Comparison of ENCODE assay signal across 8 cellular contexts in the genomic region with DNA sequence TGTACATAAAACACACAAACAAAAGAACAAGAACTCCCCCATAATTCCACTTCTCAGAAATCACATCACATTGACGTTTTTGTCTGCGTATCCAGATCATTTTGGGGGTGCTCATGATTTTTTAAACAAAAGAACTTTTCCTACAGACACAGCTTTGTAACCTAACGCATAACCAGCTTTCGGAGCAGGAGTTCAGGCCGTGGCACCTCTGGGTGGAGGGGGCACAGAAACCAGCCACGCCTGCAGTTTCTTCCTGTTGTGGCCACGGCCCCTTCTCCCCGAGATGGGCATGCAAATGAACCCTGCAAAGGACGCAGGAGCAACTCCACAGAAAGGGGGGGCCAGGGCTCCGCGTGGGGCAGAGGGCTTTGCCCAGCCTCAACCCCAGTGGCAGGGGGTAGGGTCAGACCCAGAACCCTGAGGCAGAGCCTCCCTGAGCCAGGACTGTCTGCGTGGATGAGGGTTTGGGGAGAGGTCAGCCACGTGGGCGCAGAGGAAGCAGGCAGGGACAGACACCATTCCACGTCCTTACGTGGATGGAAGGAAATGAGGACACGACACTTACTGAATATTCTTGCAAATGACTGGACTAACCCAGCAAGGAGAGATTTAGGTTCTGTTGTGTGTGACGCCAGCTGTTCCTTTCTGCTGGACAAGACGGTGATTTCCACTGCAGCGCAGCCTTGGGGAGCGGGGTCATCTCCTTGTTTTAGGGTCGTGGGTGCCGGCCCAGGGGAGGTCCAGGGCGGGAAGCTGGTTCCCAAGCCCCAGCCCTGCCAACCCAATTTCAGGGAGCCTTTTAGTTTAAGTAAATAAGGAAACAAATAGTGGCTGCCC.
DNase-seq lines count a peak whose midpoint lies in the region; ATAC-seq, FAIRE-seq and TF ChIP-seq lines count a peak whose summit lies in the region.

No MANE protein-coding gene starts in this region.

- intact Hi-C loops in posterior vena cava (cut with DNase I): loop anchor here (2.0 to 5.0 kb wide), 3 partner anchors 34 to 59 kb away; no protein-coding TSS in a partner anchor

- H3K27ac ChIP-seq in SK-N-SH (ENCODE audit: low read depth in 2 of 2, low read length in 1 of 2) (peak overlapping the region; percentile 71 to 100), OCI-LY1 (ENCODE audit: low read depth, low read length, poor library complexity, severe bottlenecking) (peak overlapping the region; percentile 81)

- no peak for DNase-seq in SK-N-SH
- DNase-seq in central memory CD4-positive, alpha-beta T cell: peak; percentile 44
- DNase-seq in posterior vena cava (ENCODE audit: low spot score): peak; percentile 81
- DNase-seq in NOMO-1 treated with dmso at 0.1 percent for 144 hours (lab: John Stamatoyannopoulos, UW; ENCODE audit: unreplicated experiment): no peak
- no peak for DNase-seq in NCI-H226
- DNase-seq in D721Med (ENCODE audit: insufficient read length, low spot score): no peak

- H3F3A ChIP-seq in SK-N-SH (replicated peaks; ENCODE audit: insufficient read depth) (peaks cover 68% of the 10 kb centered on the region), OCI-LY1 (ENCODE audit: insufficient read depth, low read length) (no peaks in the 10 kb centered on the region)

- no peak overlapping the region for H3K4me3 ChIP-seq in SK-N-SH (ENCODE audit: low read depth in 2 of 2, low read length in 1 of 2)
- peak overlapping the region; percentile 1 for H3K4me3 ChIP-seq in OCI-LY1 (ENCODE audit: low read depth, low read length, poor library complexity, severe bottlenecking)

- peaks cover 39 to 46% of the 10 kb centered on the region in 2 experiments for H3K4me1 ChIP-seq in SK-N-SH (ENCODE audit: control insufficient read depth in 1 of 2, insufficient read depth in 2 of 2, low read depth in 1 of 2, low read length in 1 of 2)
- H3K4me1 ChIP-seq in OCI-LY1 (ENCODE audit: insufficient read depth, low read length, severe bottlenecking): peaks cover 52% of the 10 kb centered on the region

- CTCF ChIA-PET in SK-N-SH (lab: Yijun Ruan, JAX): interaction anchor here (1.1 kb wide), 1 partner anchor 43 kb away, joined by 3 read pairs; no protein-coding TSS in a partner anchor

- H3K9ac ChIP-seq in SK-N-SH: peak overlapping the region; percentile 17; the same call in 1 of the 2 replicates
- peak overlapping the region; percentile 25; the same call in 1 of the 2 replicates for H3K9ac ChIP-seq in OCI-LY1 (ENCODE audit: low read length)

- TF ChIP-seq EP300 in SK-N-SH (IDR thresholded peaks at IDR 0.05; ENCODE audit: borderline replicate concordance in 1 of 2, low read depth in 1 of 2, low read length in 1 of 2): no peak

- H3K27me3 ChIP-seq in SK-N-SH (ENCODE audit: insufficient read depth) (no peaks in the 10 kb centered on the region), OCI-LY1 (ENCODE audit: insufficient read depth, low read length) (no peaks in the 10 kb centered on the region)

- peaks cover 8 to 15% of the 10 kb centered on the region in 2 experiments for H3K36me3 ChIP-seq in SK-N-SH (replicated peaks in 1 of 2; ENCODE audit: control insufficient read depth in 1 of 2, insufficient read depth in 2 of 2, low read length in 1 of 2)
- no peaks in the 10 kb centered on the region for H3K36me3 ChIP-seq in OCI-LY1 (ENCODE audit: insufficient read depth, low read length)

- H3K4me2 ChIP-seq in SK-N-SH (peak overlapping the region; percentile 54; the same call in 1 of the 2 replicates), OCI-LY1 (ENCODE audit: low read length) (peak overlapping the region; percentile 61; the same call in 1 of the 2 replicates)

- no peaks in the 10 kb centered on the region for H4K20me1 ChIP-seq in SK-N-SH (ENCODE audit: insufficient read depth)
- no peaks in the 10 kb centered on the region for H4K20me1 ChIP-seq in OCI-LY1 (ENCODE audit: insufficient read depth, low read length)

- no peak for TF ChIP-seq RAD21 in SK-N-SH (IDR thresholded peaks at IDR 0.05; ENCODE audit: low read length)

- no peak for ATAC-seq in SK-N-SH treated with all-trans-retinoic acid at 6 μM for 48 hours

- 91% methylated on average over 22 of the region's 24 CpGs for WGBS in SK-N-SH (ENCODE audit: low lambda C conversion rate)

- POLR2A ChIA-PET in SK-N-SH (lab: Yijun Ruan, JAX): no interaction called here

- H3K9me2 ChIP-seq in SK-N-SH (no peaks in the 10 kb centered on the region), OCI-LY1 (ENCODE audit: low read depth, low read length) (no peaks in the 10 kb centered on the region)

- H3K79me2 ChIP-seq in SK-N-SH (ENCODE audit: insufficient read depth) (peaks cover 68% of the 10 kb centered on the region), OCI-LY1 (ENCODE audit: insufficient read depth, low read length) (no peaks in the 10 kb centered on the region)

- TF ChIP-seq CTCF in SK-N-SH (IDR thresholded peaks at IDR 0.05) (no peak), OCI-LY1 (IDR thresholded peaks at IDR 0.05; ENCODE audit: low read length) (no peak), D721Med (IDR thresholded peaks at IDR 0.05; ENCODE audit: insufficient read depth, missing control alignments) (no peak)

- no peak overlapping the region for H2AFZ ChIP-seq in SK-N-SH (ENCODE audit: low read depth)
- no peak overlapping the region for H2AFZ ChIP-seq in OCI-LY1 (ENCODE audit: low read length)

- H3K9me3 ChIP-seq in SK-N-SH (no peaks in the 10 kb centered on the region), OCI-LY1 (ENCODE audit: low read length) (no peaks in the 10 kb centered on the region)

- FAIRE-seq in D721Med (lab: Jason Lieb, UNC): no peak

TF ChIP-seq in SK-N-SH, 30 proteins besides CTCF, POLR2A, EP300 and RAD21 (continues in another document):
- TF ChIP-seq TEAD4 (IDR thresholded peaks at IDR 0.05; ENCODE audit: borderline replicate concordance, insufficient read depth) (no peak), ELF1 (IDR thresholded peaks at IDR 0.05) (no peak), NFIC (IDR thresholded peaks at IDR 0.05; ENCODE audit: borderline replicate concordance) (no peak), NRF1 (IDR thresholded peaks at IDR 0.05; ENCODE audit: low read depth, low read length) (no peak), RXRA (IDR thresholded peaks at IDR 0.05; ENCODE audit: borderline replicate concordance, low read depth) (no peak), SMC3 (IDR thresholded peaks at IDR 0.05; ENCODE audit: low read depth, low read length) (no peak)
- TF ChIP-seq, protein P1, sequence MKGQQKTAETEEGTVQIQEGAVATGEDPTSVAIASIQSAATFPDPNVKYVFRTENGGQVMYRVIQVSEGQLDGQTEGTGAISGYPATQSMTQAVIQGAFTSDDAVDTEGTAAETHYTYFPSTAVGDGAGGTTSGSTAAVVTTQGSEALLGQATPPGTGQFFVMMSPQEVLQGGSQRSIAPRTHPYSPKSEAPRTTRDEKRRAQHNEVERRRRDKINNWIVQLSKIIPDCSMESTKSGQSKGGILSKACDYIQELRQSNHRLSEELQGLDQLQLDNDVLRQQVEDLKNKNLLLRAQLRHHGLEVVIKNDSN (IDR thresholded peaks at IDR 0.05; ENCODE audit: borderline replicate concordance, low read depth): no peak
- TF ChIP-seq, protein P2, sequence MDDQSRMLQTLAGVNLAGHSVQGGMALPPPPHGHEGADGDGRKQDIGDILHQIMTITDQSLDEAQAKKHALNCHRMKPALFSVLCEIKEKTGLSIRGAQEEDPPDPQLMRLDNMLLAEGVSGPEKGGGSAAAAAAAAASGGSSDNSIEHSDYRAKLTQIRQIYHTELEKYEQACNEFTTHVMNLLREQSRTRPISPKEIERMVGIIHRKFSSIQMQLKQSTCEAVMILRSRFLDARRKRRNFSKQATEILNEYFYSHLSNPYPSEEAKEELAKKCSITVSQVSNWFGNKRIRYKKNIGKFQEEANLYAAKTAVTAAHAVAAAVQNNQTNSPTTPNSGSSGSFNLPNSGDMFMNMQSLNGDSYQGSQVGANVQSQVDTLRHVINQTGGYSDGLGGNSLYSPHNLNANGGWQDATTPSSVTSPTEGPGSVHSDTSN (IDR thresholded peaks at IDR 0.05): no peak

TF ChIP-seq in SK-N-SH treated with all-trans-retinoic acid at 6 μM for 48 hours, 23 proteins besides CTCF, POLR2A, EP300 and RAD21:
- TF ChIP-seq ZFP30 (CRISPR knock-in tag; IDR thresholded peaks at IDR 0.05): no peak

Comparison
In these comparisons a context has a peak if more than half of its experiments do, and no peak if none do; other contexts are left out.
1. DNase-seq: peak in central memory CD4-positive, alpha-beta T cell (single experiment) and posterior vena cava (single experiment); none in SK-N-SH (single experiment), NOMO-1 treated with dmso at 0.1 percent for 144 hours (single experiment), NCI-H226 (single experiment) and D721Med (single experiment).